In genomic region chr4:135123632-135124031, GRCh38 we compare ENCODE assay signal across 24 cellular contexts.
"Had no signal": no experiment of that assay in that cellular context is flagged by ENCODE, and none has a peak within 500 bp of the region (broad histone marks: within the 10 kb centered on the region; RNA-seq: fewer than 3 reads in every experiment).

No MANE protein-coding gene starts in this region.

- H3K4me1 ChIP-seq: body of pancreas, colonic mucosa, gastrocnemius medialis, right atrium auricular region, transverse colon, uterus had no signal

- H3K9me3 ChIP-seq: body of pancreas, colonic mucosa, gastrocnemius medialis, right atrium auricular region, transverse colon, uterus had no signal

- H3K4me3 ChIP-seq: body of pancreas, colonic mucosa, gastrocnemius medialis, right atrium auricular region, transverse colon, uterus had no signal

- ATAC-seq: body of pancreas, gastrocnemius medialis, left lobe of liver had no signal

- H3K27ac ChIP-seq: body of pancreas, colonic mucosa, gastrocnemius medialis, right atrium auricular region, transverse colon, uterus, VCaP had no signal

- DNase-seq: activated CD4-positive, alpha-beta memory T cell treated with anti-CD3 and anti-CD28 coated beads for 36 hours; activated CD4-positive, alpha-beta T cell treated with anti-CD3 and anti-CD28 coated beads for 1 hour; activated gamma-delta T cell treated with Interleukin-2 at 50 U/mL for 16 hours; activated T-cell treated with anti-CD3 and anti-CD28 coated beads for 4 hours; amniotic stem cell; body of pancreas; caudate nucleus; colonic mucosa; gastrocnemius medialis; head of caudate nucleus; kidney; midbrain; nephron progenitor cell; occipital lobe; stimulated activated CD4-positive, alpha-beta T cell treated with anti-CD3 and anti-CD28 coated beads, Interleukin-2, amount 100 ng/mL, for 24 hours; stimulated activated naive CD4-positive, alpha-beta T cell treated with Interleukin-2 at 50 U/mL for 16 hours; T-helper 2 cell; transverse colon; uterus had no signal

- H3K27ac Mint-ChIP-seq: activated CD4-positive, alpha-beta memory T cell treated with anti-CD3 and anti-CD28 coated beads for 36 hours; activated naive CD8-positive, alpha-beta T cell; activated T-helper 1 cell treated with anti-CD3 and anti-CD28 coated beads, Interleukin-12 subunit alpha, Interleukin-12 subunit beta, Interleukin-2, Interleukin-4 antibody, amounts not matched to agents 30 ng/mL and 10 ng/mL and 1 ng/mL, durations not matched to agents 14 hours and 24 hours and 36 hours; nephron progenitor cell had no signal

- H3K9me3 Mint-ChIP-seq: nephron progenitor cell had no signal

- H3K36me3 ChIP-seq: colonic mucosa, gastrocnemius medialis, right atrium auricular region, transverse colon, uterus had no signal

- H3K36me3 Mint-ChIP-seq: activated CD4-positive, alpha-beta memory T cell treated with anti-CD3 and anti-CD28 coated beads for 36 hours; activated naive CD8-positive, alpha-beta T cell had no signal

- H3K4me1 Mint-ChIP-seq: nephron progenitor cell had no signal

- H3K27me3 ChIP-seq: body of pancreas, colonic mucosa, gastrocnemius medialis, right atrium auricular region, transverse colon, uterus had no signal

- H3K4me3 Mint-ChIP-seq: activated CD4-positive, alpha-beta memory T cell treated with anti-CD3 and anti-CD28 coated beads for 36 hours; activated naive CD8-positive, alpha-beta T cell; activated T-helper 1 cell treated with anti-CD3 and anti-CD28 coated beads, Interleukin-12 subunit alpha, Interleukin-12 subunit beta, Interleukin-2, Interleukin-4 antibody, amounts not matched to agents 30 ng/mL and 10 ng/mL and 1 ng/mL, durations not matched to agents 14 hours and 24 hours and 36 hours; nephron progenitor cell had no signal

- H3K27me3 Mint-ChIP-seq: activated CD4-positive, alpha-beta memory T cell treated with anti-CD3 and anti-CD28 coated beads for 36 hours; activated naive CD8-positive, alpha-beta T cell had no signal
